Comparison of ENCODE assay signal across 23 cellular contexts in genomic region chr4:150155391-150155790, GRCh38.
"Had no signal": no experiment of that assay in that cellular context is flagged by ENCODE, and none has a peak within 500 bp of the region (broad histone marks: within the 10 kb centered on the region; RNA-seq: fewer than 3 reads in every experiment).

No MANE protein-coding gene starts in this region.

- H3K36me3 ChIP-seq: gastrocnemius medialis, lower lobe of right lung, neutrophil, right lobe of liver, suprapubic skin, transverse colon, upper lobe of right lung, uterus had no signal

- H3K79me2 ChIP-seq: parathyroid adenoma had no signal

- H3K27me3 Mint-ChIP-seq: progenitor cell of endocrine pancreas; stimulated activated naive CD8-positive, alpha-beta T cell treated with anti-CD3 and anti-CD28 coated beads, Interleukin-15, amount 100 ng/mL, for 72 hours had no signal

- H3K27ac Mint-ChIP-seq: effector memory CD8-positive, alpha-beta T cell; natural killer cell treated with Interleukin-12 subunit alpha and Interleukin-12 subunit beta and Interleukin-15 and Interleukin-18, amount 100 ng/mL, for 72 hours; progenitor cell of endocrine pancreas had no signal

- H3K27ac ChIP-seq: gastrocnemius medialis, lower lobe of right lung, neutrophil, parathyroid adenoma, right lobe of liver, suprapubic skin, transverse colon, upper lobe of right lung, uterus had no signal

- ATAC-seq: effector memory CD8-positive, alpha-beta T cell; gastrocnemius medialis; left ventricle myocardium superior; lower lobe of right lung; natural killer cell treated with Interleukin-12 subunit alpha and Interleukin-12 subunit beta and Interleukin-15 and Interleukin-18, amount 100 ng/mL, for 72 hours; right lobe of liver; stimulated activated naive CD8-positive, alpha-beta T cell treated with anti-CD3 and anti-CD28 coated beads, Interleukin-15, amount 100 ng/mL, for 72 hours; upper lobe of right lung had no signal

- H3K36me3 Mint-ChIP-seq: natural killer cell treated with Interleukin-12 subunit alpha and Interleukin-12 subunit beta and Interleukin-15 and Interleukin-18, amount 100 ng/mL, for 72 hours had no signal

- DNase-seq: cortex of kidney; effector memory CD8-positive, alpha-beta T cell; foreskin fibroblast; gastrocnemius medialis; head of caudate nucleus; left ventricle myocardium superior; lower lobe of right lung; right lobe of liver; small intestine; stimulated activated CD4-positive, alpha-beta T cell treated with anti-CD3 and anti-CD28 coated beads, Interleukin-15, amount 100 ng/mL, for 24 hours; stimulated activated CD4-positive, alpha-beta T cell treated with anti-CD3 and anti-CD28 coated beads, Interleukin-2, amount 100 ng/mL, for 48 hours; stimulated activated CD8-positive, alpha-beta memory T cell treated with anti-CD3 and anti-CD28 coated beads, Interleukin-4, amount 100 ng/mL, for 48 hours; stimulated activated naive CD4-positive, alpha-beta T cell; stimulated activated naive CD8-positive, alpha-beta T cell treated with anti-CD3 and anti-CD28 coated beads, Interleukin-15, amount 100 ng/mL, for 72 hours; transverse colon; upper lobe of right lung; uterus had no signal

- H3K9me3 Mint-ChIP-seq: effector memory CD8-positive, alpha-beta T cell; natural killer cell treated with Interleukin-12 subunit alpha and Interleukin-12 subunit beta and Interleukin-15 and Interleukin-18, amount 100 ng/mL, for 72 hours; stimulated activated naive CD8-positive, alpha-beta T cell treated with anti-CD3 and anti-CD28 coated beads, Interleukin-15, amount 100 ng/mL, for 72 hours had no signal

- H3K9me3 ChIP-seq: gastrocnemius medialis, lower lobe of right lung, neutrophil, right lobe of liver, suprapubic skin, transverse colon, upper lobe of right lung, uterus had no signal

- H3K9ac ChIP-seq: parathyroid adenoma had no signal

- H3K4me1 ChIP-seq: gastrocnemius medialis, parathyroid adenoma, right lobe of liver, suprapubic skin, uterus had no signal

- H3K4me3 ChIP-seq: gastrocnemius medialis, lower lobe of right lung, right lobe of liver, suprapubic skin, transverse colon, upper lobe of right lung, uterus had no signal

- H3K4me1 Mint-ChIP-seq: stimulated activated naive CD8-positive, alpha-beta T cell treated with anti-CD3 and anti-CD28 coated beads, Interleukin-15, amount 100 ng/mL, for 72 hours had no signal

- H2AFZ ChIP-seq: parathyroid adenoma had no signal

- H3K27me3 ChIP-seq: gastrocnemius medialis, neutrophil, right lobe of liver, suprapubic skin, transverse colon, upper lobe of right lung, uterus had no signal

- H3K4me3 Mint-ChIP-seq: effector memory CD8-positive, alpha-beta T cell; natural killer cell treated with Interleukin-12 subunit alpha and Interleukin-12 subunit beta and Interleukin-15 and Interleukin-18, amount 100 ng/mL, for 72 hours; neural crest cell; stimulated activated naive CD8-positive, alpha-beta T cell treated with anti-CD3 and anti-CD28 coated beads, Interleukin-15, amount 100 ng/mL, for 72 hours had no signal
